Comparison of ENCODE assay signal across 8 cellular contexts in genomic region chr7:103347507-103348267, GRCh38. TPM values are rescaled to one million over a fixed set of nuclear protein-coding genes. Genes with fewer than 3 reads are reported as not detected.
DNase-seq lines count a peak whose midpoint lies in the region; ATAC-seq and TF ChIP-seq lines count a peak whose summit lies in the region.

Gene PSMC2 (plus strand): TSS chr7:103347643. CDS start chr7:103347712, 69 bp downstream.

- H3K9ac ChIP-seq in H9 (ENCODE audit: extremely low read depth, insufficient read length, low read length), result peak within 1 kb of the TSS; percentile 90

- no peaks in the 10 kb centered on the region; a peak in 1 of 5 replicates for H3K9me3 Mint-ChIP-seq in H9
- H3K9me3 Mint-ChIP-seq in natural killer cell treated with Interleukin-12 subunit alpha and Interleukin-12 subunit beta and Interleukin-15 and Interleukin-18, amount 100 ng/mL, for 72 hours, result no peaks in the 10 kb centered on the region

- no peaks in the 10 kb centered on the region for H4K20me1 ChIP-seq in H9 (ENCODE audit: control insufficient read depth, insufficient read depth, insufficient read length)

- no peaks in the 10 kb centered on the region for H3K27me3 Mint-ChIP-seq in H9 (ENCODE audit: low read depth)
- no peaks in the 10 kb centered on the region for H3K27me3 Mint-ChIP-seq in natural killer cell treated with Interleukin-12 subunit alpha and Interleukin-12 subunit beta and Interleukin-15 and Interleukin-18, amount 100 ng/mL, for 72 hours

- H3K14ac ChIP-seq in H9 (ENCODE audit: insufficient read depth, low read length), result no peak within 1 kb of the TSS

- no peak within 1 kb of the TSS for H2AK5ac ChIP-seq in H9 (ENCODE audit: insufficient read length, low read length)

- H3T11ph ChIP-seq in H9 (ENCODE audit: low read length), result no peak within 1 kb of the TSS

- peak; percentile 81 to 83 for ATAC-seq in natural killer cell treated with Interleukin-12 subunit alpha and Interleukin-12 subunit beta and Interleukin-15 and Interleukin-18, amount 100 ng/mL, for 72 hours

- no peak within 1 kb of the TSS for H3K18ac ChIP-seq in H9 (ENCODE audit: insufficient read length, low read depth, low read length)

- peaks cover 2 to 12% (median 3%) of the 10 kb centered on the region in 3 experiments; a peak in 6 of 7 replicates for H3K36me3 Mint-ChIP-seq in H9 (ENCODE audit: insufficient read depth in 1 of 3, low read depth in 3 of 3)
- H3K36me3 Mint-ChIP-seq in natural killer cell treated with Interleukin-12 subunit alpha and Interleukin-12 subunit beta and Interleukin-15 and Interleukin-18, amount 100 ng/mL, for 72 hours, result peaks cover 21% of the 10 kb centered on the region

- TF ChIP-seq POLR2A in Raji (IDR thresholded peaks at IDR 0.05; ENCODE audit: insufficient read depth, low read depth, low read length), result peak; percentile 82

- H3K27ac ChIP-seq in H9 (ENCODE audit: insufficient read length, low read depth, low read length), result peak within 1 kb of the TSS; percentile 15

- H3K27me3 ChIP-seq in H9 (ENCODE audit: insufficient read depth, low read length), result no peaks in the 10 kb centered on the region

- H2AFZ ChIP-seq in H9 (ENCODE audit: low read length), result no peak within 1 kb of the TSS

- H3K56ac ChIP-seq in H9 (ENCODE audit: insufficient read length, low read depth, low read length), result no peak within 1 kb of the TSS

- H4K8ac ChIP-seq in H9 (replicated peaks; ENCODE audit: insufficient read length, low read depth, low read length), result no peak within 1 kb of the TSS

- peak within 1 kb of the TSS; percentile 56 for H3K4me2 ChIP-seq in H9 (ENCODE audit: insufficient read depth, insufficient read length, low read length)

- H3K4ac ChIP-seq in H9 (ENCODE audit: low read depth, low read length), result no peak within 1 kb of the TSS

- peaks cover 5% of the 10 kb centered on the region for H3K23me2 ChIP-seq in H9 (ENCODE audit: insufficient read length, low read depth, low read length, poor library complexity, severe bottlenecking)

- no peak within 1 kb of the TSS for H2BK12ac ChIP-seq in H9 (ENCODE audit: insufficient read length, low read depth, low read length)

- H3K79me1 ChIP-seq in H9 (ENCODE audit: insufficient read depth, low read depth, low read length, poor library complexity, severe bottlenecking), result peaks cover 10% of the 10 kb centered on the region

- H2BK5ac ChIP-seq in H9 (ENCODE audit: insufficient read length, low read length), result no peak within 1 kb of the TSS

- DNase-seq in ELR (ENCODE audit: low read depth), result peak; percentile 92
- peak; percentile 86 for DNase-seq in H9
- peak; percentile 93 for DNase-seq in M059J (ENCODE audit: low read depth)
- DNase-seq in activated T-helper 9 cell treated with anti-CD3 and anti-CD28 coated beads, Interleukin-2, amount 50 U/mL, for 16 hours (ENCODE audit: low read depth), result peak; percentile 70
- peak; percentile 95 for DNase-seq in fibroblast of pulmonary artery (ENCODE audit: low read depth)
- DNase-seq in natural killer cell treated with Interleukin-12 subunit alpha and Interleukin-12 subunit beta and Interleukin-15 and Interleukin-18, amount 100 ng/mL, for 72 hours (ENCODE audit: low spot score), result peak; percentile 89
- DNase-seq in stimulated activated naive CD4-positive, alpha-beta T cell treated with Interleukin-2 at 50 U/mL for 16 hours (lab: John Stamatoyannopoulos, UW), result peak; percentile 80

- peak within 1 kb of the TSS; percentile 100 for H3K4me3 Mint-ChIP-seq in H9
- peak within 1 kb of the TSS; percentile 85 for H3K4me3 Mint-ChIP-seq in natural killer cell treated with Interleukin-12 subunit alpha and Interleukin-12 subunit beta and Interleukin-15 and Interleukin-18, amount 100 ng/mL, for 72 hours

- no peak within 1 kb of the TSS for H2BK15ac ChIP-seq in H9 (ENCODE audit: low read depth, low read length)

- H2BK120ac ChIP-seq in H9 (ENCODE audit: low read depth, low read length, poor library complexity, severe bottlenecking), result no peak within 1 kb of the TSS

- H3K4me3 ChIP-seq in fibroblast of pulmonary artery (replicated peaks; ENCODE audit: low read depth, low read length), result peak within 1 kb of the TSS; percentile 81

- peaks cover 15 to 20% of the 10 kb centered on the region in 2 experiments for H3K4me1 Mint-ChIP-seq in H9
- peaks cover 50 to 60% of the 10 kb centered on the region in 2 donors for H3K4me1 Mint-ChIP-seq in natural killer cell treated with Interleukin-12 subunit alpha and Interleukin-12 subunit beta and Interleukin-15 and Interleukin-18, amount 100 ng/mL, for 72 hours (ENCODE audit: low read depth in 2 of 2)

- WGBS in H9 (ENCODE audit: extremely low coverage, insufficient read length, low lambda C conversion rate), result no CpG with 5 or more reads among the region's 25 CpGs

- TF ChIP-seq CTCF in H9 (conservative IDR thresholded peaks at IDR 0.05) (no peak), fibroblast of pulmonary artery (IDR thresholded peaks at IDR 0.05; ENCODE audit: low read length, missing control alignments) (no peak)

- no peak within 1 kb of the TSS for H4K91ac ChIP-seq in H9 (ENCODE audit: insufficient read length, low read depth, low read length)

- no peak within 1 kb of the TSS for H2BK20ac ChIP-seq in H9 (ENCODE audit: low read depth, low read length, poor library complexity, severe bottlenecking)

- no peaks in the 10 kb centered on the region for H3K9me3 ChIP-seq in H9 (ENCODE audit: control insufficient read depth, low read depth, low read length)

- H3K23ac ChIP-seq in H9 (ENCODE audit: insufficient read length, low read depth, low read length), result no peak within 1 kb of the TSS

- H3K4me1 ChIP-seq in H9 (ENCODE audit: insufficient read depth, low read length), result no peaks in the 10 kb centered on the region

- H3K79me2 ChIP-seq in H9 (ENCODE audit: insufficient read depth, low read length), result peaks cover 44% of the 10 kb centered on the region

- H3K27ac Mint-ChIP-seq in H9, result peak within 1 kb of the TSS; percentile 99 to 100 (median 99)
- H3K27ac Mint-ChIP-seq in natural killer cell treated with Interleukin-12 subunit alpha and Interleukin-12 subunit beta and Interleukin-15 and Interleukin-18, amount 100 ng/mL, for 72 hours, result peak within 1 kb of the TSS; percentile 91 to 93

- no peak within 1 kb of the TSS for H4K5ac ChIP-seq in H9 (ENCODE audit: insufficient read length, low read depth, low read length)

RNA-seq across cellular contexts. Expression of gene PSMC2, which starts in this region (rescaled TPM):
- 126 and 128 TPM in 2 replicates for total RNA-seq in H9 (2021)
- total RNA-seq in M059J (2014; rRNA removed; shearing (Covaris generic)), result 308 and 480 TPM in 2 replicates
- total RNA-seq in natural killer cell treated with Interleukin-12 subunit alpha and Interleukin-12 subunit beta and Interleukin-15 and Interleukin-18, amount 100 ng/mL, for 72 hours, result 100 to 1,000 TPM; 139 to 188 TPM

Comparison
In these comparisons a context has a peak if more than half of its experiments do, and no peak if none do; other contexts are left out.
1. Peak in every context shown above with its lines: DNase-seq, ATAC-seq, H3K4me3 ChIP-seq and H3K27ac ChIP-seq.